ENCODE assay signal across 8 cellular contexts in genomic region chr11:9573775-9574555, GRCh38. TPM values are rescaled to one million over a fixed set of nuclear protein-coding genes. Genes with fewer than 3 reads are reported as not detected.
DNase-seq lines count a peak whose midpoint lies in the region; ATAC-seq, FAIRE-seq and TF ChIP-seq lines count a peak whose summit lies in the region.

No MANE protein-coding gene starts in this region.

- peak overlapping the region; percentile 94 for H3K4me3 Mint-ChIP-seq in activated naive CD8-positive, alpha-beta T cell treated with anti-CD3 and anti-CD28 coated beads, Interleukin-2, amount 50 U/mL, for 24 hours

- H3K27ac Mint-ChIP-seq in activated naive CD8-positive, alpha-beta T cell treated with anti-CD3 and anti-CD28 coated beads, Interleukin-2, amount 50 U/mL, for 24 hours: no peak overlapping the region

- TF ChIP-seq EP300 in stomach (IDR thresholded peaks at IDR 0.05): no peak

- H3K4me3 ChIP-seq in HUES6 (ENCODE audit: low read depth, low read length): peak overlapping the region; percentile 86
- peak overlapping the region; percentile 76 to 82 for H3K4me3 ChIP-seq in kidney (ENCODE audit: low read length in 2 of 2)
- H3K4me3 ChIP-seq in stomach: peak overlapping the region; percentile 74 to 96 (median 83)

- peak; percentile 3 for ATAC-seq in GM19452 (IDR thresholded peaks at IDR 0.05; ENCODE audit: unreplicated experiment)
- peak; percentile 48 for ATAC-seq in activated naive CD8-positive, alpha-beta T cell treated with anti-CD3 and anti-CD28 coated beads, Interleukin-2, amount 50 U/mL, for 24 hours

- H3K9ac ChIP-seq in HUES6 (ENCODE audit: low read length): peak overlapping the region; percentile 96
- H3K9ac ChIP-seq in kidney (ENCODE audit: low read length in 2 of 2): no peak overlapping the region

- H3K27me3 ChIP-seq in HUES6 (ENCODE audit: control insufficient read depth, insufficient read depth, low read length) (no peaks in the 10 kb centered on the region), stomach (no peaks in the 10 kb centered on the region)

- 0 to 1% (median 0%) methylated on average over 32 to 114 of the region's 114 CpGs; no CpG with 5 or more reads in 1 of the 5 donors for WGBS in stomach, 5 donors

- peak overlapping the region; percentile 94; the same call in 1 of the 2 replicates for H3K27ac ChIP-seq in HUES6 (ENCODE audit: low read depth, low read length)
- H3K27ac ChIP-seq in kidney (ENCODE audit: low read depth in 2 of 2, low read length in 2 of 2): peak overlapping the region; percentile 80 to 83
- H3K27ac ChIP-seq in stomach: peak overlapping the region; percentile 73 to 99 (median 96)

- H3K27me3 Mint-ChIP-seq in activated naive CD8-positive, alpha-beta T cell treated with anti-CD3 and anti-CD28 coated beads, Interleukin-2, amount 50 U/mL, for 24 hours: no peaks in the 10 kb centered on the region

- peaks cover 42% of the 10 kb centered on the region for H3K36me3 Mint-ChIP-seq in activated naive CD8-positive, alpha-beta T cell treated with anti-CD3 and anti-CD28 coated beads, Interleukin-2, amount 50 U/mL, for 24 hours (ENCODE audit: low read depth)

- intact Hi-C loops in kidney (cut with DNase I): no loop called here
- intact Hi-C loops in stomach (cut with DNase I; ENCODE audit: low total_unique reads): no loop called here

- FAIRE-seq in kidney (lab: Jason Lieb, UNC): no peak

- DNase-seq in ELR (ENCODE audit: low read depth) (peak; percentile 31), kidney (peak; percentile 87), stomach (peak; percentile 31), medulla oblongata (ENCODE audit: extremely low spot score) (no peak), HT-29 (ENCODE audit: low spot score) (no peak)
- DNase-seq in activated naive CD8-positive, alpha-beta T cell treated with anti-CD3 and anti-CD28 coated beads, Interleukin-2, amount 50 U/mL, for 24 hours: peak; percentile 30

- peaks cover 41% of the 10 kb centered on the region for H3K4me1 Mint-ChIP-seq in activated naive CD8-positive, alpha-beta T cell treated with anti-CD3 and anti-CD28 coated beads, Interleukin-2, amount 50 U/mL, for 24 hours

- TF ChIP-seq POLR2A in stomach (IDR thresholded peaks at IDR 0.05): no peak

- H3K9me3 ChIP-seq in HUES6 (ENCODE audit: control insufficient read depth, insufficient read depth, low read depth, low read length) (no peaks in the 10 kb centered on the region), kidney (ENCODE audit: control insufficient read depth in 1 of 2, low read length in 2 of 2) (no peaks in the 10 kb centered on the region), stomach (no peaks in the 10 kb centered on the region)

- H3K36me3 ChIP-seq in HUES6 (ENCODE audit: control insufficient read depth, insufficient read depth, low read length): peaks cover 43% of the 10 kb centered on the region
- H3K36me3 ChIP-seq in kidney (ENCODE audit: control insufficient read depth in 1 of 2, insufficient read depth in 2 of 2, low read length in 2 of 2): no peaks in the 10 kb centered on the region
- H3K36me3 ChIP-seq in stomach: peaks cover 0 to 17% (median 9%) of the 10 kb centered on the region in 4 donors

- H3K9me3 Mint-ChIP-seq in activated naive CD8-positive, alpha-beta T cell treated with anti-CD3 and anti-CD28 coated beads, Interleukin-2, amount 50 U/mL, for 24 hours: no peaks in the 10 kb centered on the region

- TF ChIP-seq CTCF in kidney (IDR thresholded peaks at IDR 0.05; ENCODE audit: borderline replicate concordance, extremely low read depth, insufficient read depth) (no peak), stomach (IDR thresholded peaks at IDR 0.05) (no peak)

- H3K4me1 ChIP-seq in HUES6 (ENCODE audit: control insufficient read depth, insufficient read depth, low read length) (peaks cover 45% of the 10 kb centered on the region), kidney (ENCODE audit: control insufficient read depth in 1 of 2, insufficient read depth in 1 of 2, low read depth in 1 of 2, low read length in 2 of 2) (peaks cover 7 to 9% of the 10 kb centered on the region in 2 donors), stomach (peaks cover 12 to 73% (median 39%) of the 10 kb centered on the region in 4 donors)

RNA-seq across cellular contexts. Expression of gene WEE1, which starts 0.5 kb away (rescaled TPM):
- total RNA-seq in kidney: 33.9 TPM
- polyA plus RNA-seq in kidney (ENCODE audit: insufficient read depth, low read depth, low replicate concordance): 7.9 TPM
- total RNA-seq in stomach: 10 to 100 TPM; 11.7 to 79.1 (median 29.6) TPM
- 10 to 100 TPM in 2 of 3 donors, 1 to 10 TPM in 1; 5.0 to 29.8 (median 12.9) TPM for polyA plus RNA-seq in stomach
- total RNA-seq in HT-29 (2014; rRNA removed; shearing (Covaris generic)): 152 and 157 TPM in 2 replicates

Comparison
In these comparisons a context has a peak if more than half of its experiments do, and no peak if none do; other contexts are left out.
1. DNase-seq: peak in ELR (single experiment), activated naive CD8-positive, alpha-beta T cell treated with anti-CD3 and anti-CD28 coated beads, Interleukin-2, amount 50 U/mL, for 24 hours (single experiment), kidney (single experiment) and stomach (single experiment); none in medulla oblongata (single experiment) and HT-29 (single experiment).
2. Peak in every context shown above with its lines, with median percentiles within 50 percentile points of each other: H3K27ac ChIP-seq and H3K4me3 ChIP-seq.